Comparison of ENCODE assay signal across 8 cellular contexts in the genomic region with DNA sequence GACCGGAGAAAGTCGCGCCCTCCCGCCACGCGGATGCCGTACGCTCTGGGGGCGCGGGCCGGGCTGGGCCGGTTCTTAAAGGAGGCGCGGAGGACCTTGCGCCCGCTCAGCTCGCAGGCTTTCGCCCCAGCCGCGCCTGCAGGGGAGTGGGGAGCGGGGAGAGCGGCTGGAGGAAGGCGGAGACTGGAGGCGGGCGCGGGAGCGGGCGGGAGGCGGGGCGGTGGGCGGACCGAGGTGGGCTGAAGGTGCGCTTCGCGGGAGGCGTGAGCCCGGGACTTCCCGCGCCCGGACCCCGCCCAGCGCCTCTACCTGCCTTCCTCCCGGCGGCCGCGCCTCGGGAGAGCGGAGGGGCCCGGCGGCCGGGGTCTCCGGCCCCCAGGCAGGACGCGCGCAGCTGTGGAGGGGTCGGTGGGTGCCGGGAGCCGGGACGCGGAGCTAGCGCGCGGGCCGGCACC. TPM values are rescaled to one million over a fixed set of nuclear protein-coding genes. Genes with fewer than 3 reads are reported as not detected.
DNase-seq lines count a peak whose midpoint lies in the region; ATAC-seq and TF ChIP-seq lines count a peak whose summit lies in the region.

A gene (minus strand): TSS at position 148 of the 455 bp plus-strand sequence. CDS start 422 bp downstream, outside the sequence.

- no peaks in the 10 kb centered on the region for H3K9me3 Mint-ChIP-seq in CD4-positive, alpha-beta memory T cell
- H3K9me3 Mint-ChIP-seq in mesothelial cell of epicardium = no peaks in the 10 kb centered on the region

- no peak within 1 kb of the TSS for H3K27ac ChIP-seq in CD4-positive, alpha-beta memory T cell (ENCODE audit: low read depth, low read length)
- H3K27ac ChIP-seq in HUES64 (ENCODE audit: low read depth, low read length) (no peak within 1 kb of the TSS), colonic mucosa (peak within 1 kb of the TSS; percentile 20)

- peak within 1 kb of the TSS; percentile 58 to 85 (median 76) for H3K4me3 Mint-ChIP-seq in CD4-positive, alpha-beta memory T cell
- peak within 1 kb of the TSS; percentile 66 for H3K4me3 Mint-ChIP-seq in mesothelial cell of epicardium

- H3K27ac Mint-ChIP-seq in CD4-positive, alpha-beta memory T cell = peak within 1 kb of the TSS in 4 of 7 donors; percentile 67 to 84 (median 82)
- H3K27ac Mint-ChIP-seq in mesothelial cell of epicardium = no peak within 1 kb of the TSS

- peak; percentile 31 for ATAC-seq in GM19467 (IDR thresholded peaks at IDR 0.05; ENCODE audit: unreplicated experiment)

- no peaks in the 10 kb centered on the region for H3K27me3 ChIP-seq in CD4-positive, alpha-beta memory T cell (ENCODE audit: insufficient read depth, low read length)
- H3K27me3 ChIP-seq in HUES64 (ENCODE audit: insufficient read depth, low read length) (peaks cover 46% of the 10 kb centered on the region), colonic mucosa (peaks cover 8% of the 10 kb centered on the region)

- H3K4me1 ChIP-seq in CD4-positive, alpha-beta memory T cell (ENCODE audit: insufficient read depth, low read length) = peaks cover 6% of the 10 kb centered on the region
- H3K4me1 ChIP-seq in HUES64 (ENCODE audit: insufficient read depth, low read length) (peaks cover 7% of the 10 kb centered on the region; the same call in 1 of the 2 replicates), colonic mucosa (peaks cover 4% of the 10 kb centered on the region)

- no peaks in the 10 kb centered on the region for H3K9me3 ChIP-seq in CD4-positive, alpha-beta memory T cell (ENCODE audit: control insufficient read depth in 1 of 2, low read length in 2 of 2)
- H3K9me3 ChIP-seq in HUES64 (ENCODE audit: insufficient read depth, low read depth, low read length) (no peaks in the 10 kb centered on the region), colonic mucosa (no peaks in the 10 kb centered on the region)

- H3K9ac ChIP-seq in HUES64 (ENCODE audit: low read depth, low read length) (peak within 1 kb of the TSS; percentile 66), colonic mucosa (ENCODE audit: low read depth in 2 of 2, low read length in 2 of 2) (peak within 1 kb of the TSS in 1 of 2 donors; percentile 69)

- H3K27me3 Mint-ChIP-seq in CD4-positive, alpha-beta memory T cell = peaks cover 24 to 27% of the 10 kb centered on the region in 2 donors
- peaks cover 74% of the 10 kb centered on the region for H3K27me3 Mint-ChIP-seq in mesothelial cell of epicardium (ENCODE audit: low read depth)

- under 1% methylated on average over 64 of the region's 64 CpGs for WGBS in HUES64

- POLR2A ChIA-PET in CD4-positive, alpha-beta memory T cell (lab: Charles Lee; ENCODE audit: partially characterized antibody) = interaction anchor here (0.8 to 2.2 kb wide), 6 partner anchors 21 to 124 kb away, joined by 3 to 14 read pairs (median 4); a partner anchor contains a TSS

- no peaks in the 10 kb centered on the region for H3K36me3 ChIP-seq in CD4-positive, alpha-beta memory T cell (ENCODE audit: insufficient read depth, low read length)
- H3K36me3 ChIP-seq in HUES64 (ENCODE audit: insufficient read depth, low read length) (no peaks in the 10 kb centered on the region), colonic mucosa (no peaks in the 10 kb centered on the region)

- H3K4me3 ChIP-seq in CD4-positive, alpha-beta memory T cell (ENCODE audit: low read length in 2 of 2) = peak within 1 kb of the TSS in 1 of 2 donors; percentile 55
- H3K4me3 ChIP-seq in HUES64 (ENCODE audit: low read length) (peak within 1 kb of the TSS; percentile 65), colonic mucosa (peak within 1 kb of the TSS; percentile 61)

- CTCF ChIA-PET in CD4-positive, alpha-beta memory T cell (lab: Charles Lee; ENCODE audit: partially characterized antibody) = interaction anchor here (0.6 to 3.4 kb wide), 12 partner anchors 11 to 362 kb away, joined by 3 to 36 read pairs (median 4); a partner anchor contains a TSS

- H3K36me3 Mint-ChIP-seq in CD4-positive, alpha-beta memory T cell = no peaks in the 10 kb centered on the region
- no peaks in the 10 kb centered on the region for H3K36me3 Mint-ChIP-seq in mesothelial cell of epicardium

- TF ChIP-seq CTCF in colonic mucosa (IDR thresholded peaks at IDR 0.05) (no peak), mesothelial cell of epicardium (IDR thresholded peaks at IDR 0.05; ENCODE audit: unreplicated experiment) (no peak)

- peaks cover 3 to 32% (median 13%) of the 10 kb centered on the region in 4 donors for H3K4me1 Mint-ChIP-seq in CD4-positive, alpha-beta memory T cell
- peaks cover 8% of the 10 kb centered on the region for H3K4me1 Mint-ChIP-seq in mesothelial cell of epicardium

- peak; percentile 63 to 83 (median 67) for DNase-seq in CD4-positive, alpha-beta memory T cell
- peak; percentile 59 to 78 for DNase-seq in activated CD4-positive, alpha-beta T cell treated with anti-CD3 and anti-CD28 coated beads for 24 hours (ENCODE audit: low read depth in 2 of 2)
- DNase-seq in colonic mucosa (peak; percentile 88), mesothelial cell of epicardium (ENCODE audit: low spot score in 2 of 2, unreplicated experiment in 2 of 2) (peak; percentile 58 to 70), NCI-H187 (lab: John Stamatoyannopoulos, UW) (no peak)
- peak; percentile 47 to 69 for DNase-seq in stimulated activated CD8-positive, alpha-beta memory T cell treated with anti-CD3 and anti-CD28 coated beads, Interleukin-4, amount 100 ng/mL, for 4 hours (ENCODE audit: low read depth in 2 of 2, low spot score in 1 of 2)

- intact Hi-C loops in CD4-positive, alpha-beta memory T cell (cut with micrococcal nuclease) = loop anchor here (2.0 to 10.0 kb wide), 2 partner anchors 92 to 124 kb away; no protein-coding TSS in a partner anchor
- intact Hi-C loops in colonic mucosa (cut with DNase I) = loop anchor here (10.0 kb wide), 1 partner anchor 92 kb away; no protein-coding TSS in a partner anchor

RNA-seq across cellular contexts. Expression of the gene that starts here (rescaled TPM):
- not detected for total RNA-seq in CD4-positive, alpha-beta memory T cell
- not detected for polyA plus RNA-seq in CD4-positive, alpha-beta memory T cell
- polyA plus RNA-seq in HUES64 (2013, experiment 1 of 2) = 1.5 TPM
- 2.5 TPM for polyA plus RNA-seq in HUES64 (2013, experiment 2 of 2)
- under 1 TPM; 0.54 to 0.90 TPM for total RNA-seq in colonic mucosa
- 0.51 to 0.63 TPM (median 0.56 TPM) in 3 replicates for total RNA-seq in mesothelial cell of epicardium

Comparison
In these comparisons a context has a peak if more than half of its experiments do, and no peak if none do; other contexts are left out.
1. Peak in DNase-seq in CD4-positive, alpha-beta memory T cell; RNA of the gene not detected or under 1 TPM.
2. Peak in DNase-seq, H3K4me3 ChIP-seq and H3K27ac ChIP-seq in colonic mucosa; RNA of the gene not detected or under 1 TPM.
3. Peak in DNase-seq in mesothelial cell of epicardium; RNA of the gene not detected or under 1 TPM.
4. DNase-seq: peak in activated CD4-positive, alpha-beta T cell treated with anti-CD3 and anti-CD28 coated beads for 24 hours (2 of 2) and stimulated activated CD8-positive, alpha-beta memory T cell treated with anti-CD3 and anti-CD28 coated beads, Interleukin-4, amount 100 ng/mL, for 4 hours (2 of 2); none in NCI-H187 (0 of 2).